ENCODE assay signal across 8 cellular contexts in the genomic region with DNA sequence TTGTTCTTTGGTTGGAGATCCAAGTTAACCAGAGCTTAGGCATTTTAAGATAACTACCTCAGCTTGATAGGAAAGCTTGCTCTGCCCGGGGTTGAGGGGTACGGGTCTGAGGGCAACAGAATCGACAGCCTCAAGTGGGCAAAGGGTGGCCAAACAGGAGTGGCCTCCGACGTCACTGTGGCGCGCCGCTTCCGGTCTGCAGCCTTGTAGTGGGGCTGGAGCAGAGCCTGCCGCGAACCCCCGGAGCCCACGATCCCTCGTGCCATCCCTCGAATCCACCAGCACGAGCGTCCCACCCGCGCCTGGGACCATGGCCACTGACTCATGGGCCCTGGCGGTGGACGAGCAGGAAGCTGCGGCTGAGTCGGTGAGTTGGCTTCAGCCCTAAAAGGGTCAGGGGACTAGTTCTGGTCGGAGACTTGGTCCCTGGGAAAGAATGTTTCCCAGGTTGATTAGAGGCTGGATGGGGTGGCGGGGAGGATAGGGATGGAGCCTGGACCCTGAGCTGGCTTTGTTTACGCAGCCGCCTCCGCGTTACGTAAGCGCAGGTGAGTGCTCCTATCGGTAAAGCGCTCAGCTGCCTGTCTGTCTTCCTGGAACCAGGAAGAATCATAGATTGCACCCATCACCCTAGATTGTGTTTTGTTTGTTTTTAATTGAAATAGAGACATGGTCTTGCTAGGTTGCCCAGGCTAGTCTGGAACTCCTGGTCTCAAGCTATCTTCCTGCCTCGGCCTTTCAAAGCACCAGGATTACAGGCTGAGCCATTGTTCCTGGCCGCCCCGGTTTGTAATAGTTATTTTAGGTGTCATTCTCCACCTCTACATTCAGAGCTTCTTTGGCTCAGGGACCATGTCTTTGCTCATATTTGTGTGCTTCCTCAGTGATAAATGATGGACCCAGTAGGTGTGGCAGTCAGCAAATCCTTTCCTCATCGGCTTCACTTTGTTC. TPM values are rescaled to one million over a fixed set of nuclear protein-coding genes. Genes with fewer than 3 reads are reported as not detected.
DNase-seq lines count a peak whose midpoint lies in the region; ATAC-seq, FAIRE-seq and TF ChIP-seq lines count a peak whose summit lies in the region.

A gene (plus strand): TSS at position 199 of the 951 bp plus-strand sequence. CDS start 112 bp downstream, at position 311.

- H3K27ac ChIP-seq in DND-41 (ENCODE audit: low read length) (no peak within 1 kb of the TSS), adrenal gland (peak within 1 kb of the TSS; percentile 86 to 97 (median 92)), parathyroid adenoma (peak within 1 kb of the TSS; percentile 94), transverse colon (peak within 1 kb of the TSS; percentile 90 to 99 (median 95))

- H3K4me3 ChIP-seq in DND-41 (ENCODE audit: low read depth in 1 of 2, low read length in 2 of 2), result no peak within 1 kb of the TSS
- peak within 1 kb of the TSS; percentile 71 to 100 (median 84) for H3K4me3 ChIP-seq in adrenal gland
- H3K4me3 ChIP-seq in parathyroid adenoma (ENCODE audit: low read depth, low read length), result peak within 1 kb of the TSS; percentile 86
- H3K4me3 ChIP-seq in transverse colon, result peak within 1 kb of the TSS; percentile 67 to 99 (median 76)

- H3K9me3 ChIP-seq in DND-41 (ENCODE audit: insufficient read depth, low read length, severe bottlenecking), result peaks cover 13% of the 10 kb centered on the region
- H3K9me3 ChIP-seq in adrenal gland (replicated peaks in 1 of 3), result no peaks in the 10 kb centered on the region
- H3K9me3 ChIP-seq in parathyroid adenoma (ENCODE audit: control insufficient read depth, low read length), result no peaks in the 10 kb centered on the region
- H3K9me3 ChIP-seq in transverse colon, result peaks cover 0 to 7% of the 10 kb centered on the region in 2 donors

- 0 out of 2 replicates have a peak within 1 kb of the TSS, but pooled peaks have one; percentile 16 for H2AFZ ChIP-seq in DND-41 (ENCODE audit: low read depth, low read length)
- H2AFZ ChIP-seq in parathyroid adenoma, result peak within 1 kb of the TSS; percentile 96

- H3K79me2 ChIP-seq in DND-41 (ENCODE audit: insufficient read depth, low read length) (no peaks in the 10 kb centered on the region), parathyroid adenoma (peaks cover 5% of the 10 kb centered on the region)

- TF ChIP-seq CTCF in DND-41 (IDR thresholded peaks at IDR 0.05; ENCODE audit: borderline replicate concordance, extremely low read depth, low read length, poor library complexity, severe bottlenecking) (no peak), adrenal gland (IDR thresholded peaks at IDR 0.05) (peak in 2 of 6 experiments; percentile 16 to 25), parathyroid adenoma (IDR thresholded peaks at IDR 0.05) (no peak), transverse colon (IDR thresholded peaks at IDR 0.05) (peak in 3 of 5 experiments; percentile 6 to 25 (median 23))

- H3K36me3 ChIP-seq in DND-41 (ENCODE audit: insufficient read depth, low read length) (no peaks in the 10 kb centered on the region), adrenal gland (replicated peaks in 1 of 2) (peaks cover 0 to 3% of the 10 kb centered on the region in 2 donors), parathyroid adenoma (ENCODE audit: control insufficient read depth, insufficient read depth, low read length) (no peaks in the 10 kb centered on the region), transverse colon (peaks cover 0 to 7% (median 3%) of the 10 kb centered on the region in 4 donors)

- no peaks in the 10 kb centered on the region for H3K27me3 ChIP-seq in DND-41 (ENCODE audit: insufficient read depth, low read length, poor library complexity)
- no peaks in the 10 kb centered on the region for H3K27me3 ChIP-seq in adrenal gland
- no peaks in the 10 kb centered on the region for H3K27me3 ChIP-seq in parathyroid adenoma (ENCODE audit: control insufficient read depth, insufficient read depth, low read length)
- H3K27me3 ChIP-seq in transverse colon, result no peaks in the 10 kb centered on the region

- H3K4me1 ChIP-seq in DND-41 (ENCODE audit: insufficient read depth, low read length) (no peaks in the 10 kb centered on the region), adrenal gland (replicated peaks in 1 of 2) (peaks cover 0 to 17% of the 10 kb centered on the region in 2 donors), parathyroid adenoma (peaks cover 5% of the 10 kb centered on the region), transverse colon (peaks cover 5 to 18% (median 12%) of the 10 kb centered on the region in 4 donors)

- in situ Hi-C loops in transverse colon (cut with MboI; ENCODE audit: low pct_ligation_motif_present in 1 of 4, low pct_unique_long_range_greater_than_20kb in 1 of 4, low sequenced_read_pairs in 3 of 4), result no loop called here

- intact Hi-C loops in adrenal gland (cut with DNase I) (loop anchor here in 1 of 2 donors (10.0 kb wide), 1 partner anchor 46 kb away; a partner anchor contains a TSS), cardiac septum (cut with DNase I) (loop anchor here (2.0 kb wide), 1 partner anchor 48 kb away; a partner anchor contains a TSS), transverse colon (cut with DNase I; ENCODE audit: low total_unique reads) (no loop called here)

- 0 to 1% (median 0%) methylated on average over 14 to 37 of the region's 37 CpGs for WGBS in adrenal gland, 4 donors
- WGBS in transverse colon (ENCODE audit: low coverage in 1 of 2), 2 donors, result 1 to 6% methylated on average over 3 to 31 of the region's 37 CpGs

- peak; percentile 78 for TF ChIP-seq POLR2A in H54 (IDR thresholded peaks at IDR 0.05; ENCODE audit: low read depth, low read length)
- peak; percentile 36 to 73 for TF ChIP-seq POLR2A in adrenal gland (IDR thresholded peaks at IDR 0.05)
- peak; percentile 77 for TF ChIP-seq POLR2A in transverse colon (IDR thresholded peaks at IDR 0.05)

- no peaks in the 10 kb centered on the region for H4K20me1 ChIP-seq in DND-41 (ENCODE audit: insufficient read depth, low read length)

- peak; percentile 52 for FAIRE-seq in H54 (lab: Jason Lieb, UNC)

- DNase-seq in DND-41 (no peak), H54 (ENCODE audit: insufficient read length, low spot score) (peak; percentile 75), MV-4-11 (lab: John Stamatoyannopoulos, UW) (peak; percentile 65), SW480 (ENCODE audit: low spot score) (peak; percentile 71), adrenal gland (peak; percentile 80 to 91 (median 84)), cardiac septum (ENCODE audit: low spot score) (peak; percentile 90), transverse colon (peak; percentile 87)

- H3K9ac ChIP-seq in DND-41 (ENCODE audit: low read depth, low read length) (no peak within 1 kb of the TSS), parathyroid adenoma (peak within 1 kb of the TSS; percentile 96)

- H3K4me2 ChIP-seq in DND-41 (ENCODE audit: insufficient read depth, low read length) (no peak within 1 kb of the TSS), parathyroid adenoma (ENCODE audit: low read length) (peak within 1 kb of the TSS; percentile 70)

- 0 out of 3 replicates have a peak, but pooled peaks have one; percentile 24 for ATAC-seq in DND-41 (ENCODE audit: insufficient read depth, low read depth)

- no peak for TF ChIP-seq EP300 in transverse colon (IDR thresholded peaks at IDR 0.05; ENCODE audit: low read depth)

RNA-seq across cellular contexts. Expression of the gene that starts here (rescaled TPM):
- total RNA-seq in adrenal gland (10 to 100 TPM; 22.1 to 45.7 (median 31.3) TPM), cardiac septum (13.7 TPM), transverse colon (10 to 100 TPM; 10.5 to 33.7 (median 22.6) TPM)
- polyA plus RNA-seq in adrenal gland, result 10 to 100 TPM; 26.0 to 55.7 (median 35.9) TPM

Comparison
In these comparisons a context has a peak if more than half of its experiments do, and no peak if none do; other contexts are left out.
1. H3K4me3 ChIP-seq: peak in adrenal gland (4 of 4), parathyroid adenoma (single experiment) and transverse colon (4 of 4); none in DND-41 (0 of 2).
2. CTCF ChIP-seq: peak in transverse colon (3 of 5); none in DND-41 (single experiment) and parathyroid adenoma (single experiment).
3. Peak in every context shown above with its lines, with median percentiles within 50 percentile points of each other: POLR2A ChIP-seq.